In genomic region chr11:64007160-64007628, GRCh38 we compare ENCODE assay signal across 9 cellular contexts. TPM values are rescaled to one million over a fixed set of nuclear protein-coding genes. Genes with fewer than 3 reads are reported as not detected.
DNase-seq lines count a peak whose midpoint lies in the region; ATAC-seq and TF ChIP-seq lines count a peak whose summit lies in the region.
"Had no signal": no experiment of that assay in that cellular context is flagged by ENCODE, and none has a peak within 500 bp of the region (broad histone marks: within the 10 kb centered on the region; RNA-seq: fewer than 3 reads in every experiment).

No MANE protein-coding gene starts in this region.

- H3K4me2 ChIP-seq in GM23338, result peak overlapping the region; percentile 92
- H3K4me2 ChIP-seq: PC-9 had no signal

- peak; percentile 72 for DNase-seq in GM23338 (ENCODE audit: low spot score)
- no peak for DNase-seq in T-helper 17 cell
- DNase-seq in left ventricle myocardium inferior, result no peak
- DNase-seq in gastrocnemius medialis, result no peak
- DNase-seq in occipital lobe (lab: John Stamatoyannopoulos, UW), result no peak
- DNase-seq in mucosa of gallbladder (ENCODE audit: low spot score), result no peak
- DNase-seq in NCI-H1930 (lab: John Stamatoyannopoulos, UW), result no peak
- no peak for DNase-seq in activated CD4-positive, alpha-beta T cell treated with anti-CD3 and anti-CD28 coated beads for 36 hours

- H3K9me3 ChIP-seq in T-helper 17 cell (ENCODE audit: control insufficient read depth, low read length, poor library complexity, severe bottlenecking) (no peaks in the 10 kb centered on the region), left ventricle myocardium inferior (replicated peaks) (no peaks in the 10 kb centered on the region), gastrocnemius medialis (no peaks in the 10 kb centered on the region)

- TF ChIP-seq CTCF in GM23338 (conservative IDR thresholded peaks at IDR 0.05; ENCODE audit: low read depth in 2 of 2) (no peak), left ventricle myocardium inferior (IDR thresholded peaks at IDR 0.05; ENCODE audit: borderline replicate concordance) (no peak), gastrocnemius medialis (IDR thresholded peaks at IDR 0.05 in 4 of 5, conservative IDR thresholded peaks at IDR 0.05 in 1 of 5) (no peak)

- peaks cover 4% of the 10 kb centered on the region; the same call in 2 of the 3 replicates for H3K9me3 Mint-ChIP-seq in GM23338
- H3K9me3 Mint-ChIP-seq in activated CD4-positive, alpha-beta T cell treated with anti-CD3 and anti-CD28 coated beads for 36 hours (ENCODE audit: low read depth), result peaks cover 12% of the 10 kb centered on the region

- POLR2A ChIA-PET in activated CD4-positive, alpha-beta T cell treated with anti-CD3 and anti-CD28 coated beads for 36 hours (lab: Charles Lee), result interaction anchor here (0.6 kb wide), 1 partner anchor 60 kb away, joined by 3 read pairs; no protein-coding TSS in a partner anchor

- H3K79me2 ChIP-seq in GM23338 (replicated peaks; ENCODE audit: insufficient read depth), result no peaks in the 10 kb centered on the region

- in situ Hi-C loops in gastrocnemius medialis (cut with MboI; ENCODE audit: low sequenced_read_pairs in 4 of 4), result no loop called here

- peak overlapping the region; percentile 75 for H3K4me3 Mint-ChIP-seq in GM23338
- peak overlapping the region; percentile 85 for H3K4me3 Mint-ChIP-seq in T-helper 17 cell
- H3K4me3 Mint-ChIP-seq in activated CD4-positive, alpha-beta T cell treated with anti-CD3 and anti-CD28 coated beads for 36 hours, result no peak overlapping the region

- H3K4me1 ChIP-seq in GM23338 (ENCODE audit: insufficient read depth) (peaks cover 12% of the 10 kb centered on the region), left ventricle myocardium inferior (peaks cover 32% of the 10 kb centered on the region), gastrocnemius medialis (peaks cover 10 to 15% of the 10 kb centered on the region in 2 donors)

- peaks cover 69% of the 10 kb centered on the region for H3K27me3 Mint-ChIP-seq in GM23338 (ENCODE audit: insufficient read depth, low read depth, poor library complexity)
- peaks cover 31% of the 10 kb centered on the region for H3K27me3 Mint-ChIP-seq in T-helper 17 cell
- peaks cover 25% of the 10 kb centered on the region for H3K27me3 Mint-ChIP-seq in activated CD4-positive, alpha-beta T cell treated with anti-CD3 and anti-CD28 coated beads for 36 hours

- CTCF ChIA-PET in activated CD4-positive, alpha-beta T cell treated with anti-CD3 and anti-CD28 coated beads for 36 hours (lab: Charles Lee), result interaction anchor here (0.6 to 1.7 kb wide), 2 partner anchors 21 to 143 kb away, joined by 3 to 5 read pairs; no protein-coding TSS in a partner anchor

- no peaks in the 10 kb centered on the region for H3K9me2 ChIP-seq in GM23338 (ENCODE audit: insufficient read depth)

- peak overlapping the region; percentile 90 for H2AFZ ChIP-seq in GM23338
- H2AFZ ChIP-seq: PC-9 had no signal

- no peaks in the 10 kb centered on the region for H3K36me3 Mint-ChIP-seq in GM23338 (ENCODE audit: low read depth)
- peaks cover 9% of the 10 kb centered on the region for H3K36me3 Mint-ChIP-seq in T-helper 17 cell (ENCODE audit: low read depth)
- peaks cover 6% of the 10 kb centered on the region for H3K36me3 Mint-ChIP-seq in activated CD4-positive, alpha-beta T cell treated with anti-CD3 and anti-CD28 coated beads for 36 hours (ENCODE audit: low read depth)

- H3K27ac Mint-ChIP-seq in GM23338 (no peak overlapping the region), T-helper 17 cell (peak overlapping the region; percentile 39)
- no peak overlapping the region for H3K27ac Mint-ChIP-seq in activated CD4-positive, alpha-beta T cell treated with anti-CD3 and anti-CD28 coated beads for 36 hours

- H3K4me1 Mint-ChIP-seq in GM23338 (peaks cover 23% of the 10 kb centered on the region), T-helper 17 cell (peaks cover 13% of the 10 kb centered on the region)
- peaks cover 6% of the 10 kb centered on the region for H3K4me1 Mint-ChIP-seq in activated CD4-positive, alpha-beta T cell treated with anti-CD3 and anti-CD28 coated beads for 36 hours

- TF ChIP-seq POLR2A in gastrocnemius medialis (IDR thresholded peaks at IDR 0.05), result no peak

- H3K4me3 ChIP-seq in GM23338, result peak overlapping the region; percentile 74
- peak overlapping the region; percentile 62 for H3K4me3 ChIP-seq in left ventricle myocardium inferior
- peak overlapping the region; percentile 26 to 43 (median 39) for H3K4me3 ChIP-seq in gastrocnemius medialis
- H3K4me3 ChIP-seq: PC-9 had no signal

- intact Hi-C loops in left ventricle myocardium inferior (cut with micrococcal nuclease) (no loop called here), gastrocnemius medialis (cut with DNase I; ENCODE audit: low total_unique reads) (no loop called here)
- intact Hi-C loops in activated CD4-positive, alpha-beta T cell treated with anti-CD3 and anti-CD28 coated beads for 36 hours (cut with DNase I, micrococcal nuclease), result no loop called here

- H3K27me3 ChIP-seq in GM23338 (ENCODE audit: insufficient read depth), result peaks cover 95% of the 10 kb centered on the region
- H3K27me3 ChIP-seq in left ventricle myocardium inferior (ENCODE audit: low read depth), result no peaks in the 10 kb centered on the region
- H3K27me3 ChIP-seq in gastrocnemius medialis, result no peaks in the 10 kb centered on the region

- H4K20me1 ChIP-seq in GM23338 (replicated peaks; ENCODE audit: insufficient read depth), result no peaks in the 10 kb centered on the region; the same call in 1 of the 2 replicates

- peaks cover 27% of the 10 kb centered on the region for H3F3A ChIP-seq in GM23338 (replicated peaks; ENCODE audit: low read depth)

- H3K27ac ChIP-seq in GM23338 (ENCODE audit: low read depth) (no peak overlapping the region), left ventricle myocardium inferior (replicated peaks) (peak overlapping the region; percentile 64), gastrocnemius medialis (peak overlapping the region; percentile 31 to 61 (median 49))
- H3K27ac ChIP-seq: PC-9 had no signal

- H3K36me3 ChIP-seq in GM23338 (ENCODE audit: insufficient read depth), result no peaks in the 10 kb centered on the region
- H3K36me3 ChIP-seq in left ventricle myocardium inferior, result no peaks in the 10 kb centered on the region
- no peaks in the 10 kb centered on the region for H3K36me3 ChIP-seq in gastrocnemius medialis

- peak; percentile 56 for ATAC-seq in GM23338
- peak; percentile 20 for ATAC-seq in T-helper 17 cell
- ATAC-seq in gastrocnemius medialis, result peak; percentile 12 to 21
- no peak for ATAC-seq in activated CD4-positive, alpha-beta T cell treated with anti-CD3 and anti-CD28 coated beads for 36 hours

TF ChIP-seq in GM23338, 12 proteins besides CTCF, POLR2A, EP300 and RAD21:
- TF ChIP-seq EZH2 (IDR thresholded peaks at IDR 0.05; ENCODE audit: low read depth, unreplicated experiment) (peak; percentile 41), CREB1 (CRISPR knock-in tag; IDR thresholded peaks at IDR 0.05; ENCODE audit: low read depth) (no peak), POLR2AphosphoS5 (IDR thresholded peaks at IDR 0.05; ENCODE audit: low read depth) (peak; percentile 13; the same call in 1 of the 2 replicates), EZH2phosphoT487 (IDR thresholded peaks at IDR 0.05; ENCODE audit: unreplicated experiment) (no peak)

RNA-seq across cellular contexts. Expression of gene OTUB1, which starts 21.0 kb away (rescaled TPM):
- total RNA-seq in GM23338 (2014; rRNA removed; shearing (Covaris generic)), result 94.7 and 122 TPM in 2 replicates
- polyA plus RNA-seq in GM23338 (2016; fragmentation: Nextera tagmentation; extraction: Ambion mirVana), result 193 and 207 TPM in 2 replicates
- 10 to 100 TPM; 62.2 to 65.1 TPM for total RNA-seq in T-helper 17 cell
- 57.0 TPM for total RNA-seq in left ventricle myocardium inferior
- total RNA-seq in gastrocnemius medialis, result 10 to 100 TPM; 48.0 to 70.3 (median 59.5) TPM
- 25.3 TPM for total RNA-seq in occipital lobe
- total RNA-seq in mucosa of gallbladder, result 72.4 TPM
- 10 to 100 TPM; 77.4 to 86.1 TPM for total RNA-seq in activated CD4-positive, alpha-beta T cell treated with anti-CD3 and anti-CD28 coated beads for 36 hours

RNA-seq across cellular contexts. Expression of gene FLRT1, which starts 28.5 kb away (rescaled TPM):
- 0.54 and 1.1 TPM in 2 replicates for total RNA-seq in GM23338 (2014; rRNA removed; shearing (Covaris generic))
- polyA plus RNA-seq in GM23338 (2016; fragmentation: Nextera tagmentation; extraction: Ambion mirVana), result 0.40 and 0.76 TPM in 2 replicates
- total RNA-seq in T-helper 17 cell (not detected), left ventricle myocardium inferior (0.44 TPM), gastrocnemius medialis (not detected), occipital lobe (5.0 TPM), mucosa of gallbladder (3.8 TPM)
- total RNA-seq in activated CD4-positive, alpha-beta T cell treated with anti-CD3 and anti-CD28 coated beads for 36 hours, result under 1 TPM; 0.21 to 0.25 TPM

RNA-seq across cellular contexts. Expression of gene COX8A, which starts 32.8 kb away (rescaled TPM):
- total RNA-seq in GM23338 (2014; rRNA removed; shearing (Covaris generic)), result 385 and 427 TPM in 2 replicates
- polyA plus RNA-seq in GM23338 (2016; fragmentation: Nextera tagmentation; extraction: Ambion mirVana), result 483 and 516 TPM in 2 replicates
- 100 to 1,000 TPM; 108 to 129 TPM for total RNA-seq in T-helper 17 cell
- total RNA-seq in left ventricle myocardium inferior, result 920 TPM
- 1,000 to 10,000 TPM in 2 of 4 donors, 100 to 1,000 TPM in 2; 812 to 1,326 (median 983) TPM for total RNA-seq in gastrocnemius medialis
- total RNA-seq in occipital lobe, result 190 TPM
- total RNA-seq in mucosa of gallbladder, result 368 TPM
- total RNA-seq in activated CD4-positive, alpha-beta T cell treated with anti-CD3 and anti-CD28 coated beads for 36 hours, result 100 to 1,000 TPM; 413 to 454 TPM
